9 cellular contexts compared by ENCODE assay signal in genomic region chr9:33151007-33151557, GRCh38. TPM values are rescaled to one million over a fixed set of nuclear protein-coding genes. Genes with fewer than 3 reads are reported as not detected.
DNase-seq lines count a peak whose midpoint lies in the region; ATAC-seq, FAIRE-seq and TF ChIP-seq lines count a peak whose summit lies in the region.
"Had no signal": no experiment of that assay in that cellular context is flagged by ENCODE, and none has a peak within 500 bp of the region (broad histone marks: within the 10 kb centered on the region; RNA-seq: fewer than 3 reads in every experiment).

No MANE protein-coding gene starts in this region.

- no peak for TF ChIP-seq POLR2A in vagina (IDR thresholded peaks at IDR 0.05)

- peaks cover 39% of the 10 kb centered on the region for H3K4me1 Mint-ChIP-seq in Calu3 (ENCODE audit: low read depth, unreplicated experiment)
- H3K4me1 Mint-ChIP-seq in MCF 10A (ENCODE audit: insufficient read depth, unreplicated experiment) = peaks cover 74% of the 10 kb centered on the region
- peaks cover 67% of the 10 kb centered on the region for H3K4me1 Mint-ChIP-seq in memory B cell

- no peaks in the 10 kb centered on the region for H3K9me3 ChIP-seq in vagina

- H3K4me3 ChIP-seq in vagina = peak overlapping the region in 1 of 2 donors; percentile 22

- no peak for ATAC-seq in memory B cell (ENCODE audit: low read depth)

- H3K27ac Mint-ChIP-seq in Calu3 (ENCODE audit: unreplicated experiment) (no peak overlapping the region), MCF 10A (ENCODE audit: low read depth, unreplicated experiment) (peak overlapping the region; percentile 76), memory B cell (peak overlapping the region; percentile 94)

- DNase-seq in Calu3 (no peak), NCI-H1092 (lab: John Stamatoyannopoulos, UW) (peak; percentile 34), MCF 10A (ENCODE audit: unreplicated experiment) (peak; percentile 76), memory B cell (ENCODE audit: low spot score in 2 of 2) (no peak), vagina (ENCODE audit: extremely low spot score in 2 of 2) (peak in 1 of 2 donors; percentile 88), frontal cortex (ENCODE audit: low spot score in 2 of 2) (no peak), GDM1 (lab: John Stamatoyannopoulos, UW) (no peak), pons (ENCODE audit: low spot score) (no peak)

- H3K9me3 Mint-ChIP-seq in Calu3 (ENCODE audit: low read depth, unreplicated experiment) = no peaks in the 10 kb centered on the region
- H3K9me3 Mint-ChIP-seq in MCF 10A (ENCODE audit: unreplicated experiment) = no peaks in the 10 kb centered on the region
- no peaks in the 10 kb centered on the region for H3K9me3 Mint-ChIP-seq in memory B cell

- peak overlapping the region; percentile 52 for H3K27ac ChIP-seq in vagina

- CTCF ChIA-PET in Calu3 (lab: Charles Lee) (interaction anchor here (1.1 to 2.4 kb wide), 3 partner anchors 11 to 21 kb away, joined by 3 to 8 read pairs (median 5); no protein-coding TSS in a partner anchor), MCF 10A (lab: Yijun Ruan, JAX) (interaction anchor here (0.7 to 1.8 kb wide), 9 partner anchors 7 to 75 kb away, joined by 3 to 8 read pairs (median 4); no protein-coding TSS in a partner anchor)

- no peak for FAIRE-seq in frontal cortex (lab: Jason Lieb, UNC)
- FAIRE-seq: islet of Langerhans had no signal

- intact Hi-C loops in Calu3 (cut with micrococcal nuclease; ENCODE audit: unreplicated experiment) (no loop called here), MCF 10A (cut with micrococcal nuclease) (no loop called here), vagina (cut with DNase I) (loop anchor here (10.0 kb wide), 1 partner anchor 46 kb away; no protein-coding TSS in a partner anchor)

- TF ChIP-seq CTCF in Calu3 (IDR thresholded peaks at IDR 0.05; ENCODE audit: unreplicated experiment) (no peak), MCF 10A (IDR thresholded peaks at IDR 0.05; ENCODE audit: unreplicated experiment) (no peak), vagina (IDR thresholded peaks at IDR 0.05) (no peak)

- POLR2A ChIA-PET in MCF 10A (lab: Yijun Ruan, JAX) = interaction anchor here (0.6 to 6.0 kb wide), 9 partner anchors 10 to 164 kb away, joined by 3 to 69 read pairs (median 9); partner anchors contain the start of gene B4GALT1

- H3K27me3 ChIP-seq in vagina = no peaks in the 10 kb centered on the region

- no peaks in the 10 kb centered on the region for H3K36me3 ChIP-seq in vagina

- no peaks in the 10 kb centered on the region for H3K27me3 Mint-ChIP-seq in Calu3 (ENCODE audit: unreplicated experiment)
- H3K27me3 Mint-ChIP-seq in MCF 10A (ENCODE audit: insufficient read depth, unreplicated experiment) = no peaks in the 10 kb centered on the region
- H3K27me3 Mint-ChIP-seq in memory B cell = no peaks in the 10 kb centered on the region

- no TSS peak for BruUV-seq in Calu3 (replicated peaks; lab: Mats Ljungman, UMichigan)
- BruUV-seq in MCF 10A (replicated peaks; lab: Mats Ljungman, UMichigan) = no TSS peak

- peaks cover 61% of the 10 kb centered on the region for H3K4me1 ChIP-seq in vagina

- H3K4me3 Mint-ChIP-seq in Calu3 (ENCODE audit: low read depth, unreplicated experiment) (peak overlapping the region; percentile 11), MCF 10A (ENCODE audit: unreplicated experiment) (peak overlapping the region; percentile 5), memory B cell (peak overlapping the region; percentile 34)

- H3K36me3 Mint-ChIP-seq in Calu3 (ENCODE audit: insufficient read depth, unreplicated experiment) = no peaks in the 10 kb centered on the region
- H3K36me3 Mint-ChIP-seq in MCF 10A (ENCODE audit: insufficient read depth, unreplicated experiment) = peaks cover 39% of the 10 kb centered on the region
- H3K36me3 Mint-ChIP-seq in memory B cell = peaks cover 12% of the 10 kb centered on the region

RNA-seq across cellular contexts. Expression of gene B4GALT1, which starts 16.1 kb away (rescaled TPM):
- total RNA-seq in Calu3 (2022) (69.5 and 71.1 TPM in 2 replicates), MCF 10A (2022) (155 and 184 TPM in 2 replicates), vagina (85.2 TPM), frontal cortex (0.82 TPM)

Comparison
In these comparisons a context has a peak if more than half of its experiments do, and no peak if none do; other contexts are left out.
1. DNase-seq: peak in NCI-H1092 (single experiment) and MCF 10A (single experiment); none in Calu3 (single experiment), memory B cell (0 of 2), frontal cortex (0 of 2), GDM1 (single experiment) and pons (single experiment).
2. RNA of gene B4GALT1, which starts 16.1 kb away (total RNA-seq): 155 to 184 TPM in MCF 10A, 85.2 TPM in vagina (single experiment) and 69.5 to 71.1 TPM in Calu3; 0.82 TPM in frontal cortex (single experiment); every median in the first group is over 10 times any median in the second.
3. Peak in every context shown above with its lines, with median percentiles within 50 percentile points of each other: H3K4me3 Mint-ChIP-seq.